In the genomic region with DNA sequence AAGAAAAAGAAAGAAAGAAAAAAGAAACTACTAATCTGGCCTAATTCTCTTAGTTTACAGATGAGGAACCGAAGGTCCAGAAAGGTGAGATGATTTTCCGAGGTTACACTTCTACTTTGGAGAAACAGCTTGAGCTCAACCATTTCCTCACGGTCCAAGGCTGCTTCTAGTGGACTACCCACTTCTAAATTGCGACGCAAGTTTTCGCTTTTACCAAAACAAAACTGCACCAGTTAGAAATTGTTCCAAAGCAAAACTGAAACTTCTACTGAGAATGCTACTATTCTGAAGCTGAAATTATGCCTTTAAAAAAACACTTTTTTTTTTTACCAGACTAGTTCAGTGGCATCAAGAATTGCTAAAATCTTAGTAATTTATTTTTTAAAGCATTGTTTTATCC, we compare ENCODE assay signal across 12 cellular contexts.
DNase-seq lines count a peak whose midpoint lies in the region; ATAC-seq and TF ChIP-seq lines count a peak whose summit lies in the region.
"Had no signal": no experiment of that assay in that cellular context is flagged by ENCODE, and none has a peak within 500 bp of the region (broad histone marks: within the 10 kb centered on the region; RNA-seq: fewer than 3 reads in every experiment).

No MANE protein-coding gene starts in this region.

- TF ChIP-seq CTCF in fibroblast of villous mesenchyme (IDR thresholded peaks at IDR 0.05; ENCODE audit: insufficient read depth, low read depth, low read length), result no peak

- H3K36me3 ChIP-seq in H7 (replicated peaks; ENCODE audit: control insufficient read depth, insufficient read depth, low read length), result no peaks in the 10 kb centered on the region

- H3K4me3 ChIP-seq in fibroblast of villous mesenchyme (ENCODE audit: low read depth, low read length) (no peak overlapping the region), H7 (ENCODE audit: insufficient read depth, low read depth, low read length) (no peak overlapping the region)

- no peak for DNase-seq in activated CD4-positive, CD25-positive, alpha-beta regulatory T cell treated with anti-CD3 and anti-CD28 coated beads, Interleukin-2, amount 50 U/mL, for 72 hours
- DNase-seq in fibroblast of villous mesenchyme (ENCODE audit: low read depth), result peak; percentile 10
- no peak for DNase-seq in NCI-H526 treated with DMSO at 0.1 percent for 48 hours (lab: John Stamatoyannopoulos, UW)
- DNase-seq in cerebellar cortex (ENCODE audit: low spot score), result no peak
- DNase-seq in H7, result no peak
- DNase-seq: activated CD4-positive, alpha-beta T cell treated with anti-CD3 and anti-CD28 coated beads for 48 hours; COR-L47; NCI-H1436 treated with DMSO at 0.1 percent for 48 hours had no signal

- ATAC-seq in activated CD4-positive, CD25-positive, alpha-beta regulatory T cell treated with anti-CD3 and anti-CD28 coated beads, Interleukin-2, amount 50 U/mL, for 24 hours, result peak; percentile 25 to 27
- ATAC-seq in GM21515 (IDR thresholded peaks at IDR 0.05; ENCODE audit: unreplicated experiment) (peak; percentile 92), HG03066 (IDR thresholded peaks at IDR 0.05; ENCODE audit: low read depth, unreplicated experiment) (peak; percentile 70)
- ATAC-seq: activated naive CD4-positive, alpha-beta T cell treated with anti-CD3 and anti-CD28 coated beads, Interleukin-2, amount 50 U/mL, for 72 hours had no signal

- no peaks in the 10 kb centered on the region for H3K27me3 ChIP-seq in H7 (ENCODE audit: control insufficient read depth, insufficient read depth, low read length)

Comparison
In these comparisons a context has a peak if more than half of its experiments do, and no peak if none do; other contexts are left out.
1. ATAC-seq: peak in every context shown above with its lines; median percentile 92 in GM21515; 70 in HG03066; 26 in activated CD4-positive, CD25-positive, alpha-beta regulatory T cell treated with anti-CD3 and anti-CD28 coated beads, Interleukin-2, amount 50 U/mL, for 24 hours.